ENCODE assay signal across 18 cellular contexts in the genomic region with DNA sequence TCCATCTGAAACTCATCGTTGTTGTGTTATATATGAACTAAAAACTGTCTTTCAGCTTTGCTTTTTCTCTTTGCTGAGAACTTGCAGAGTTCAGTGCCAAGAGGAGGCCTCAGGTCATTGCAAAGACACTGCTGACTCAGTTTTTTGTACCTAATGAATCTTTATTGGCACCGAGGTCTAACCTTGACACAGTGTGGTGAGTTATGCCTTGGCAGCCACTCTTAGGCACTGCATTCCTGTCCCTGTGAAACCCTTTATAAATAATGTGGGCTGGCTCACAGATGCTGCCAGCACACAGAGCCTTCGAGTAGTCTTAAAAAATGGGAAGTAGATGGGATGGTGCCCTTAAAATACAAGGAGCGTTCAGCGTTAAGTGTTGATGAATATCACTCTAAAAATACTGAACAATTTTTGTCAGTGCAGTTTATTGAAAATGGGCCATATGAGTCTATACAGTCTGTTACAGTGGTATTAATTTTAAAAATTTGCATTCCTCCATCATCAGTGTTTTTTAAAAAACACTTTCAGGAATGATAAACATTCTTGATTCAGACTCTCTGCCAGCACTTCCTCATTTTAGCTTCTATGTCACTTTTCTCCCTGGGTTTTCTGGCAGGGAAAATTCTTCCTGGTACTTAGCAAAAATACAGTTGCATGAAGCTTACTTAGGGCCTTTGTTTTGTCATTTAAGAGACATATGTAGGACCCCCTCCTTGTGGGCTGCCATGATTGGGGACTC.
DNase-seq lines count a peak whose midpoint lies in the region; ATAC-seq, FAIRE-seq and TF ChIP-seq lines count a peak whose summit lies in the region.
"Had no signal": no experiment of that assay in that cellular context is flagged by ENCODE, and none has a peak within 500 bp of the region (broad histone marks: within the 10 kb centered on the region; RNA-seq: fewer than 3 reads in every experiment).

No MANE protein-coding gene starts in this region.

- H3K27me3 ChIP-seq in pancreas = peaks cover 0 to 5% (median 0%) of the 10 kb centered on the region in 4 donors
- H3K27me3 ChIP-seq: BE2C, esophagus muscularis mucosa had no signal

- no peak for TF ChIP-seq CTCF in pancreas (IDR thresholded peaks at IDR 0.05)

- no peak overlapping the region for H3K27ac ChIP-seq in pancreas
- H3K27ac ChIP-seq: PC-9, WERI-Rb-1 had no signal

- DNase-seq in Daoy (ENCODE audit: low read depth) = peak; percentile 50
- peak; percentile 77 for DNase-seq in NCI-H460 (ENCODE audit: extremely low read depth, low read depth)
- DNase-seq in fibroblast of the conjunctiva (ENCODE audit: low read depth) = peak; percentile 12
- no peak for DNase-seq in pancreas
- DNase-seq in HuH-7.5 (ENCODE audit: low spot score) = no peak
- DNase-seq in activated CD4-positive, alpha-beta T cell treated with anti-CD3 and anti-CD28 coated beads, Interleukin-2, amount 50 U/mL, for 48 hours = no peak
- DNase-seq: activated CD8-positive, alpha-beta memory T cell treated with anti-CD3 and anti-CD28 coated beads for 24 hours; BE2C; EL; KG1; mesenchymal stem cell; NCI-H146; NCI-H510A treated with DMSO at 0.1 percent for 48 hours; PC-9; WERI-Rb-1 had no signal

- H3K4me3 ChIP-seq in pancreas = no peak overlapping the region
- H3K4me3 ChIP-seq: esophagus muscularis mucosa, PC-9 had no signal

- WGBS in pancreas, 2 donors = 56 to 59% methylated on average over 5 of the region's 5 CpGs

- no peaks in the 10 kb centered on the region for H3K9me3 ChIP-seq in pancreas
- H3K9me3 ChIP-seq: BE2C, esophagus muscularis mucosa had no signal

- H3K4me1 ChIP-seq in pancreas = no peaks in the 10 kb centered on the region
- H3K4me1 ChIP-seq: BE2C had no signal

- no peaks in the 10 kb centered on the region for H3K36me3 ChIP-seq in pancreas
- H3K36me3 ChIP-seq: BE2C, esophagus muscularis mucosa, WERI-Rb-1 had no signal

- peak in 3 of 4 donors; percentile 43 to 66 (median 50) for ATAC-seq in pancreas
- ATAC-seq in HG03342 (IDR thresholded peaks at IDR 0.05; ENCODE audit: unreplicated experiment) = no peak
- no peak for ATAC-seq in GM19324 (IDR thresholded peaks at IDR 0.05; ENCODE audit: low FRiP score, unreplicated experiment)

- intact Hi-C loops in pancreas (cut with DNase I) = no loop called here

- FAIRE-seq in pancreas (lab: Jason Lieb, UNC) = no peak

Comparison
In these comparisons a context has a peak if more than half of its experiments do, and no peak if none do; other contexts are left out.
1. DNase-seq: peak in Daoy (single experiment), NCI-H460 (single experiment) and fibroblast of the conjunctiva (single experiment); none in pancreas (0 of 6), HuH-7.5 (single experiment) and activated CD4-positive, alpha-beta T cell treated with anti-CD3 and anti-CD28 coated beads, Interleukin-2, amount 50 U/mL, for 48 hours (0 of 2).
2. ATAC-seq: peak in pancreas (3 of 4); none in HG03342 (single experiment) and GM19324 (single experiment).